1 cellular context compared by ENCODE assay signal in the genomic region with DNA sequence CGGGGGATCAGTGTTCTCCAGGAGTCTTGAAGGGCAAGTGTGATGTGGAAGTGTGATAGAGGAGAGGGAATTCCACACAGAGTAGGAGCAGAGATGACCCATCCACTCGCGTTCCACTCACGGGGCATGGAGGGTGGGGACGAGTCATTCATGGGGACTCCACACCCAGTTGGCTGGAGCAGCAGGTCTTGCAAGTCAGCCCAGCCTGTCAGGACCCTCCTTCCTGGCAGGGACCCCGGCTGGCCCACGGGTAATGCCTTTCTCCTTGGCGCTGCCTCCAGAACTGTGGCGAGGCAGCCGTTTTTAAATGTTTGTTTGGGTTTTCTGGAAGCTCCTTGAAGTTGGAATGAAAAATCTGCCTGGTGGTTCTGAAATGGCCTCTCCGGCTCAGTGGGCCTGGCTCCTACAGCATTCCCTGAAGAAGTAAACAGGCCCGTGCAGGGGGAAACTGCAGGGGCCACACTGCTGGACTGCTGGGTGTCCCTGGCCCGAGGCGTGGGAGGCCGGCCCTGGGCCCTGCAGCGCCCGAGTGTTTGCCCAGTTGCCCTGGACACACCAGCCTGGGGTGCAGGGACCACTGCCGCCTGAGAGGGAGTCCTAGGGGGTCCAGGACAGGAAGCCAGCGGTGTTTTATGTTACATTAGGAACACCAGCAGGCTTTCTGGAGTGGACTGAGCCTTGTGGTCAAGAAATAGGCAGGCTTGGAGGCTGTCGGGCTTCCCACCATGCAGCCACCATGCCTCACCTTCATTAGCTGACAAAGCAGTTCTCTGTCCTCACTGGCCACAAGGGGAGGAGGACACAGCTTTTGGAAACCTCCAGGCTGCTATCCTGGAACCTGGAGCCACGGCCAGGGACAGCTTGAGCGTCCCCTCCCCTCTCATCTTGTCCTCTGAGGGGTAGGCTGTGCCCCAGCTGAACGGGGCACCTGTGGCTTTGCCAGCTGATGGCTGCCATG.
TF ChIP-seq lines count a peak whose summit lies in the region.

No MANE protein-coding gene starts in this region.

TF ChIP-seq in GM23338, 12 proteins besides CTCF, POLR2A, EP300 and RAD21 (continued from another document):
- TF ChIP-seq, protein P1, sequence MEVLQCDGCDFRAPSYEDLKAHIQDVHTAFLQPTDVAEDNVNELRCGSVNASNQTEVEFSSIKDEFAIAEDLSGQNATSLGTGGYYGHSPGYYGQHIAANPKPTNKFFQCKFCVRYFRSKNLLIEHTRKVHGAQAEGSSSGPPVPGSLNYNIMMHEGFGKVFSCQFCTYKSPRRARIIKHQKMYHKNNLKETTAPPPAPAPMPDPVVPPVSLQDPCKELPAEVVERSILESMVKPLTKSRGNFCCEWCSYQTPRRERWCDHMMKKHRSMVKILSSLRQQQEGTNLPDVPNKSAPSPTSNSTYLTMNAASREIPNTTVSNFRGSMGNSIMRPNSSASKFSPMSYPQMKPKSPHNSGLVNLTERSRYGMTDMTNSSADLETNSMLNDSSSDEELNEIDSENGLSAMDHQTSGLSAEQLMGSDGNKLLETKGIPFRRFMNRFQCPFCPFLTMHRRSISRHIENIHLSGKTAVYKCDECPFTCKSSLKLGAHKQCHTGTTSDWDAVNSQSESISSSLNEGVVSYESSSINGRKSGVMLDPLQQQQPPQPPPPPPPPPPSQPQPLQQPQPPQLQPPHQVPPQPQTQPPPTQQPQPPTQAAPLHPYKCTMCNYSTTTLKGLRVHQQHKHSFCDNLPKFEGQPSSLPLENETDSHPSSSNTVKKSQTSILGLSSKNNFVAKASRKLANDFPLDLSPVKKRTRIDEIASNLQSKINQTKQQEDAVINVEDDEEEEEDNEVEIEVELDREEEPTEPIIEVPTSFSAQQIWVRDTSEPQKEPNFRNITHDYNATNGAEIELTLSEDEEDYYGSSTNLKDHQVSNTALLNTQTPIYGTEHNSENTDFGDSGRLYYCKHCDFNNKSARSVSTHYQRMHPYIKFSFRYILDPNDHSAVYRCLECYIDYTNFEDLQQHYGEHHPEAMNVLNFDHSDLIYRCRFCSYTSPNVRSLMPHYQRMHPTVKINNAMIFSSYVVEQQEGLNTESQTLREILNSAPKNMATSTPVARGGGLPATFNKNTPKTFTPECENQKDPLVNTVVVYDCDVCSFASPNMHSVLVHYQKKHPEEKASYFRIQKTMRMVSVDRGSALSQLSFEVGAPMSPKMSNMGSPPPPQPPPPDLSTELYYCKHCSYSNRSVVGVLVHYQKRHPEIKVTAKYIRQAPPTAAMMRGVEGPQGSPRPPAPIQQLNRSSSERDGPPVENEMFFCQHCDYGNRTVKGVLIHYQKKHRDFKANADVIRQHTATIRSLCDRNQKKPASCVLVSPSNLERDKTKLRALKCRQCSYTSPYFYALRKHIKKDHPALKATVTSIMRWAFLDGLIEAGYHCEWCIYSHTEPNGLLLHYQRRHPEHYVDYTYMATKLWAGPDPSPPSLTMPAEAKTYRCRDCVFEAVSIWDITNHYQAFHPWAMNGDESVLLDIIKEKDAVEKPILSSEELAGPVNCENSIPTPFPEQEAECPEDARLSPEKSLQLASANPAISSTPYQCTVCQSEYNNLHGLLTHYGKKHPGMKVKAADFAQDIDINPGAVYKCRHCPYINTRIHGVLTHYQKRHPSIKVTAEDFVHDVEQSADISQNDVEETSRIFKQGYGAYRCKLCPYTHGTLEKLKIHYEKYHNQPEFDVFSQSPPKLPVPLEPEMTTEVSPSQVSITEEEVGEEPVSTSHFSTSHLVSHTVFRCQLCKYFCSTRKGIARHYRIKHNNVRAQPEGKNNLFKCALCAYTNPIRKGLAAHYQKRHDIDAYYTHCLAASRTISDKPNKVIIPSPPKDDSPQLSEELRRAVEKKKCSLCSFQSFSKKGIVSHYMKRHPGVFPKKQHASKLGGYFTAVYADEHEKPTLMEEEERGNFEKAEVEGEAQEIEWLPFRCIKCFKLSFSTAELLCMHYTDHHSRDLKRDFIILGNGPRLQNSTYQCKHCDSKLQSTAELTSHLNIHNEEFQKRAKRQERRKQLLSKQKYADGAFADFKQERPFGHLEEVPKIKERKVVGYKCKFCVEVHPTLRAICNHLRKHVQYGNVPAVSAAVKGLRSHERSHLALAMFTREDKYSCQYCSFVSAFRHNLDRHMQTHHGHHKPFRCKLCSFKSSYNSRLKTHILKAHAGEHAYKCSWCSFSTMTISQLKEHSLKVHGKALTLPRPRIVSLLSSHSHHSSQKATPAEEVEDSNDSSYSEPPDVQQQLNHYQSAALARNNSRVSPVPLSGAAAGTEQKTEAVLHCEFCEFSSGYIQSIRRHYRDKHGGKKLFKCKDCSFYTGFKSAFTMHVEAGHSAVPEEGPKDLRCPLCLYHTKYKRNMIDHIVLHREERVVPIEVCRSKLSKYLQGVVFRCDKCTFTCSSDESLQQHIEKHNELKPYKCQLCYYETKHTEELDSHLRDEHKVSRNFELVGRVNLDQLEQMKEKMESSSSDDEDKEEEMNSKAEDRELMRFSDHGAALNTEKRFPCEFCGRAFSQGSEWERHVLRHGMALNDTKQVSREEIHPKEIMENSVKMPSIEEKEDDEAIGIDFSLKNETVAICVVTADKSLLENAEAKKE (CRISPR knock-in tag; IDR thresholded peaks at IDR 0.05): no peak
- TF ChIP-seq EZH2 (IDR thresholded peaks at IDR 0.05; ENCODE audit: low read depth, unreplicated experiment): no peak
- TF ChIP-seq JUNB (IDR thresholded peaks at IDR 0.05; ENCODE audit: unreplicated experiment): no peak
- no peak for TF ChIP-seq EZH2phosphoT487 (IDR thresholded peaks at IDR 0.05; ENCODE audit: unreplicated experiment)
- TF ChIP-seq ZNF114 (CRISPR knock-in tag; IDR thresholded peaks at IDR 0.05): no peak
- TF ChIP-seq STAT1 (IDR thresholded peaks at IDR 0.05; ENCODE audit: unreplicated experiment): no peak
- no peak for TF ChIP-seq NANOG (IDR thresholded peaks at IDR 0.05; ENCODE audit: borderline replicate concordance)
- TF ChIP-seq ZNF331 (CRISPR knock-in tag; IDR thresholded peaks at IDR 0.05; ENCODE audit: low read depth): no peak
- no peak for TF ChIP-seq CREB1 (CRISPR knock-in tag; IDR thresholded peaks at IDR 0.05; ENCODE audit: low read depth)
- TF ChIP-seq, protein P2, sequence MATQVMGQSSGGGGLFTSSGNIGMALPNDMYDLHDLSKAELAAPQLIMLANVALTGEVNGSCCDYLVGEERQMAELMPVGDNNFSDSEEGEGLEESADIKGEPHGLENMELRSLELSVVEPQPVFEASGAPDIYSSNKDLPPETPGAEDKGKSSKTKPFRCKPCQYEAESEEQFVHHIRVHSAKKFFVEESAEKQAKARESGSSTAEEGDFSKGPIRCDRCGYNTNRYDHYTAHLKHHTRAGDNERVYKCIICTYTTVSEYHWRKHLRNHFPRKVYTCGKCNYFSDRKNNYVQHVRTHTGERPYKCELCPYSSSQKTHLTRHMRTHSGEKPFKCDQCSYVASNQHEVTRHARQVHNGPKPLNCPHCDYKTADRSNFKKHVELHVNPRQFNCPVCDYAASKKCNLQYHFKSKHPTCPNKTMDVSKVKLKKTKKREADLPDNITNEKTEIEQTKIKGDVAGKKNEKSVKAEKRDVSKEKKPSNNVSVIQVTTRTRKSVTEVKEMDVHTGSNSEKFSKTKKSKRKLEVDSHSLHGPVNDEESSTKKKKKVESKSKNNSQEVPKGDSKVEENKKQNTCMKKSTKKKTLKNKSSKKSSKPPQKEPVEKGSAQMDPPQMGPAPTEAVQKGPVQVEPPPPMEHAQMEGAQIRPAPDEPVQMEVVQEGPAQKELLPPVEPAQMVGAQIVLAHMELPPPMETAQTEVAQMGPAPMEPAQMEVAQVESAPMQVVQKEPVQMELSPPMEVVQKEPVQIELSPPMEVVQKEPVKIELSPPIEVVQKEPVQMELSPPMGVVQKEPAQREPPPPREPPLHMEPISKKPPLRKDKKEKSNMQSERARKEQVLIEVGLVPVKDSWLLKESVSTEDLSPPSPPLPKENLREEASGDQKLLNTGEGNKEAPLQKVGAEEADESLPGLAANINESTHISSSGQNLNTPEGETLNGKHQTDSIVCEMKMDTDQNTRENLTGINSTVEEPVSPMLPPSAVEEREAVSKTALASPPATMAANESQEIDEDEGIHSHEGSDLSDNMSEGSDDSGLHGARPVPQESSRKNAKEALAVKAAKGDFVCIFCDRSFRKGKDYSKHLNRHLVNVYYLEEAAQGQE (IDR thresholded peaks at IDR 0.05; ENCODE audit: unreplicated experiment): no peak
- no peak for TF ChIP-seq POLR2AphosphoS5 (IDR thresholded peaks at IDR 0.05; ENCODE audit: low read depth)
